8 cellular contexts compared by ENCODE assay signal in genomic region chr12:104695453-104696148, GRCh38.
DNase-seq lines count a peak whose midpoint lies in the region; ATAC-seq and TF ChIP-seq lines count a peak whose summit lies in the region.

No MANE protein-coding gene starts in this region.

- POLR2A ChIA-PET in WTC11 (lab: Charles Lee), result no interaction called here

- in situ Hi-C loops in KBM-7 (cut with MboI; ENCODE audit: low pct_unique_long_range_greater_than_20kb, low sequenced_read_pairs), result no loop called here

- H3K27me3 Mint-ChIP-seq in WTC11 (ENCODE audit: low read depth), result no peaks in the 10 kb centered on the region

- ATAC-seq in WTC11, result peak; percentile 56

- peaks cover 25% of the 10 kb centered on the region for H3K4me1 Mint-ChIP-seq in WTC11

- H3K27ac Mint-ChIP-seq in WTC11, result no peak overlapping the region; the same call in 1 of the 2 replicates

- CTCF ChIA-PET in WTC11 (lab: Charles Lee), result interaction anchor here (1.0 to 3.0 kb wide), 3 partner anchors 9 to 314 kb away, joined by 3 to 14 read pairs (median 7); no protein-coding TSS in a partner anchor

- H3K36me3 Mint-ChIP-seq in WTC11, result peaks cover 16% of the 10 kb centered on the region

- DNase-seq in NCI-H146 (lab: John Stamatoyannopoulos, UW) (peak; percentile 13), NCI-H146 treated with DMSO at 0.1 percent for 48 hours (lab: John Stamatoyannopoulos, UW; ENCODE audit: unreplicated experiment) (no peak), KBM-7 (peak; percentile 81), WTC11 (ENCODE audit: low spot score) (no peak), HCEC 1CT (no peak), caudate nucleus (lab: John Stamatoyannopoulos, UW) (no peak)
- peak; percentile 83 for DNase-seq in central memory CD4-positive, alpha-beta T cell
- DNase-seq in stimulated activated CD4-positive, alpha-beta T cell treated with anti-CD3 and anti-CD28 coated beads, Interleukin-2, amount 100 ng/mL, for 48 hours, result peak; percentile 69

- H3K4me3 Mint-ChIP-seq in WTC11, result no peak overlapping the region

- peaks cover 16% of the 10 kb centered on the region for H3K9me3 Mint-ChIP-seq in WTC11

- TF ChIP-seq CTCF in WTC11 (IDR thresholded peaks at IDR 0.05), result no peak

- no peak overlapping the region for H3K27ac ChIP-seq in caudate nucleus (ENCODE audit: low read depth, low read length)

TF ChIP-seq in WTC11, 78 proteins besides CTCF, POLR2A, EP300 and RAD21:
- TF ChIP-seq STAT6 (CRISPR knock-in tag; conservative IDR thresholded peaks at IDR 0.05; ENCODE audit: low read depth) (no peak), ZNF281 (CRISPR knock-in tag; IDR thresholded peaks at IDR 0.05) (no peak), ELF4 (CRISPR knock-in tag; IDR thresholded peaks at IDR 0.05; ENCODE audit: low read depth) (no peak), NR2C2 (CRISPR knock-in tag; IDR thresholded peaks at IDR 0.05) (no peak), PRRX2 (CRISPR knock-in tag; IDR thresholded peaks at IDR 0.05) (no peak), CREB1 (CRISPR knock-in tag; IDR thresholded peaks at IDR 0.05) (no peak), ZNF138 (CRISPR knock-in tag; conservative IDR thresholded peaks at IDR 0.05) (no peak), CREM (CRISPR knock-in tag; IDR thresholded peaks at IDR 0.05) (no peak), FOXP1 (CRISPR knock-in tag; IDR thresholded peaks at IDR 0.05; ENCODE audit: borderline replicate concordance) (no peak), ZNF425 (CRISPR knock-in tag; conservative IDR thresholded peaks at IDR 0.05) (no peak), ZNF671 (CRISPR knock-in tag; IDR thresholded peaks at IDR 0.05) (no peak), ZNF416 (CRISPR knock-in tag; IDR thresholded peaks at IDR 0.05) (no peak), SOX15 (CRISPR knock-in tag; IDR thresholded peaks at IDR 0.05) (no peak), ERG (CRISPR knock-in tag; IDR thresholded peaks at IDR 0.05) (no peak), ZNF317 (CRISPR knock-in tag; IDR thresholded peaks at IDR 0.05; ENCODE audit: borderline replicate concordance, low read depth) (no peak)
- TF ChIP-seq, protein P1, sequence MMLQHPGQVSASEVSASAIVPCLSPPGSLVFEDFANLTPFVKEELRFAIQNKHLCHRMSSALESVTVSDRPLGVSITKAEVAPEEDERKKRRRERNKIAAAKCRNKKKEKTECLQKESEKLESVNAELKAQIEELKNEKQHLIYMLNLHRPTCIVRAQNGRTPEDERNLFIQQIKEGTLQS (CRISPR knock-in tag; conservative IDR thresholded peaks at IDR 0.05), result no peak

Comparison
In these comparisons a context has a peak if more than half of its experiments do, and no peak if none do; other contexts are left out.
1. DNase-seq: peak in NCI-H146 (single experiment), KBM-7 (single experiment), central memory CD4-positive, alpha-beta T cell (single experiment) and stimulated activated CD4-positive, alpha-beta T cell treated with anti-CD3 and anti-CD28 coated beads, Interleukin-2, amount 100 ng/mL, for 48 hours (2 of 2); none in NCI-H146 treated with DMSO at 0.1 percent for 48 hours (single experiment), WTC11 (single experiment), HCEC 1CT (single experiment) and caudate nucleus (0 of 61).